9 cellular contexts compared by ENCODE assay signal in genomic region chr11:10405858-10406592, GRCh38.
DNase-seq lines count a peak whose midpoint lies in the region; ATAC-seq lines count a peak whose summit lies in the region.
"Had no signal": no experiment of that assay in that cellular context is flagged by ENCODE, and none has a peak within 500 bp of the region (broad histone marks: within the 10 kb centered on the region; RNA-seq: fewer than 3 reads in every experiment).

No MANE protein-coding gene starts in this region.

- no peaks in the 10 kb centered on the region for H3K36me3 Mint-ChIP-seq in effector memory CD8-positive, alpha-beta T cell (ENCODE audit: insufficient read depth)
- H3K36me3 Mint-ChIP-seq: activated naive CD8-positive, alpha-beta T cell had no signal

- H3K9me3 Mint-ChIP-seq in effector memory CD8-positive, alpha-beta T cell, result no peaks in the 10 kb centered on the region

- no peaks in the 10 kb centered on the region for H3K27me3 Mint-ChIP-seq in effector memory CD8-positive, alpha-beta T cell
- H3K27me3 Mint-ChIP-seq: activated naive CD8-positive, alpha-beta T cell had no signal

- no peak overlapping the region for H3K4me3 Mint-ChIP-seq in effector memory CD8-positive, alpha-beta T cell
- H3K4me3 Mint-ChIP-seq: activated naive CD8-positive, alpha-beta T cell had no signal

- ATAC-seq in HG03095 (IDR thresholded peaks at IDR 0.05; ENCODE audit: unreplicated experiment) (peak; percentile 66), GM18870 (IDR thresholded peaks at IDR 0.05; ENCODE audit: unreplicated experiment) (no peak)
- ATAC-seq in effector memory CD8-positive, alpha-beta T cell (replicated peaks), result peak; percentile 81

- peaks cover 12 to 17% of the 10 kb centered on the region in 2 donors for H3K4me1 Mint-ChIP-seq in effector memory CD8-positive, alpha-beta T cell (ENCODE audit: low read depth in 2 of 2)

- H3K27ac Mint-ChIP-seq in effector memory CD8-positive, alpha-beta T cell, result no peak overlapping the region
- H3K27ac Mint-ChIP-seq: activated naive CD8-positive, alpha-beta T cell had no signal

- DNase-seq in DMS153 treated with DMSO at 0.1 percent for 48 hours (lab: John Stamatoyannopoulos, UW; ENCODE audit: unreplicated experiment), result peak; percentile 42
- DNase-seq in NCI-H345 treated with DMSO at 0.1 percent for 48 hours (lab: John Stamatoyannopoulos, UW; ENCODE audit: unreplicated experiment), result peak; percentile 72
- DNase-seq in activated CD4-positive, alpha-beta T cell treated with anti-CD3 and anti-CD28 coated beads for 1 hour, result peak; percentile 30
- DNase-seq in effector memory CD8-positive, alpha-beta T cell, result peak; percentile 27 to 32 (median 29)
- peak; percentile 95 for DNase-seq in medulla oblongata (ENCODE audit: extremely low spot score)
- peak; percentile 13 for DNase-seq in stimulated activated CD8-positive, alpha-beta memory T cell treated with anti-CD3 and anti-CD28 coated beads, Interleukin-15, amount 100 ng/mL, for 1 hour (ENCODE audit: low read depth)

Comparison
In these comparisons a context has a peak if more than half of its experiments do, and no peak if none do; other contexts are left out.
1. DNase-seq: peak in every context shown above with its lines; median percentile 95 in medulla oblongata; 72 in NCI-H345 treated with DMSO at 0.1 percent for 48 hours; 42 in DMS153 treated with DMSO at 0.1 percent for 48 hours; 30 in activated CD4-positive, alpha-beta T cell treated with anti-CD3 and anti-CD28 coated beads for 1 hour; 29 in effector memory CD8-positive, alpha-beta T cell; 13 in stimulated activated CD8-positive, alpha-beta memory T cell treated with anti-CD3 and anti-CD28 coated beads, Interleukin-15, amount 100 ng/mL, for 1 hour.